Comparison of ENCODE assay signal across 8 cellular contexts in the genomic region with DNA sequence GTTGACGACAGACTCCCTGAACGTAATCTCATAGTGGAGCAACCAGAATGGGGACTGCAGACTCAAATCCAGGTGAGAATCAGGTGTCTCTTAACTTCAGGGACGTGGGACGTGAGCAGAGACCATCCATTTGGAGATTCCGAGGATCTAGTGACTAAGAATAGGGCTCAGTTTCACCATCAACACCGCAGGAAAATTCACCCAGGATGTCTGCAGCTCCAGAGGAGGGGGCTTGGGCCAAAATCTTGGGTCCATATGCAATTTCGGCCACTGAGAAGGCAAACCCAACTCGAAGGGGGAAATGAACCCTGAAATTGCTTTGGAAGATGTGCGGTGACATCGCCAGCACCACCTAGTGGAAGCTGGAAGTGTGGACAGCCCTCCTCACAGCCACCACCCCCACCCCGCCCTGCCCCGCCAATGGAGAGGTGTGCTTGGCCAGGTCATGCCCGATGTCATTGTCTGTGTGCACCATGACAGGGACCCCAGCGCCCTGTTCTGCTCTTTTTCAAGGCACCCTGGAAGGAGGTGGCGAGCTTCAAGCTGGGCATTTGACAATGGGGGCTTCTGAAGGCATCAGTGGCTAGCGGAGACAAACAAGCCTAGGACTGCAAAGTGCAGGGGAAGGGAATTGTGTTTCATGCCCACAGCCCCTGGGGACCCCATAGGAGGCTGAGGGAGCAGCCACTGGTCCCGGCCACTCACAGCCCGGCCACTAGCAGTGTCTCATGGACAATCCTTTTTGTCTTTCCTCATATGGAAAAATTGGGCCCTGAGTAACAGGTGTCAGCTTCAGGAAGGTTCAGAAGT. TPM values are rescaled to one million over a fixed set of nuclear protein-coding genes. Genes with fewer than 3 reads are reported as not detected.
DNase-seq lines count a peak whose midpoint lies in the region; ATAC-seq, FAIRE-seq and TF ChIP-seq lines count a peak whose summit lies in the region.

No MANE protein-coding gene starts in this region.

- TF ChIP-seq POLR2A in A549 (IDR thresholded peaks at IDR 0.05; ENCODE audit: low read length) (no peak), esophagus muscularis mucosa (IDR thresholded peaks at IDR 0.05; ENCODE audit: low read depth) (no peak)

- no peak; a peak in 1 of 5 replicates for TF ChIP-seq EP300 in A549 (IDR thresholded peaks at IDR 0.05)
- TF ChIP-seq EP300 in esophagus muscularis mucosa (IDR thresholded peaks at IDR 0.05) = no peak

- no peak overlapping the region for H3K4me3 Mint-ChIP-seq in nephron progenitor cell

- intact Hi-C loops in esophagus muscularis mucosa (cut with DNase I) = loop anchor here (5.0 kb wide), 2 partner anchors 35 to 85 kb away; no protein-coding TSS in a partner anchor

- DNase-seq in A549 (ENCODE audit: low read depth in 1 of 2, low spot score in 1 of 2) = peak; percentile 31 to 62
- peak; percentile 35 for DNase-seq in NT2/D1 (ENCODE audit: low read depth, low spot score)
- DNase-seq in activated T-cell treated with anti-CD3 and anti-CD28 coated beads for 4 hours = peak; percentile 44
- DNase-seq in esophagus muscularis mucosa (ENCODE audit: extremely low spot score) = no peak
- peak; percentile 61 for DNase-seq in nephron progenitor cell

- peaks cover 9% of the 10 kb centered on the region for H3K27me3 Mint-ChIP-seq in nephron progenitor cell (ENCODE audit: low read depth, poor library complexity)

- TF ChIP-seq RAD21 in A549 (conservative IDR thresholded peaks at IDR 0.05 in 1 of 2, IDR thresholded peaks at IDR 0.05 in 1 of 2) = peak; percentile 46 to 57

- H3K9me3 ChIP-seq in A549 = no peaks in the 10 kb centered on the region
- no peaks in the 10 kb centered on the region for H3K9me3 ChIP-seq in NT2/D1 (ENCODE audit: insufficient read depth, low read length)
- no peaks in the 10 kb centered on the region for H3K9me3 ChIP-seq in esophagus muscularis mucosa
- no peaks in the 10 kb centered on the region for H3K9me3 ChIP-seq in subcutaneous abdominal adipose tissue (ENCODE audit: control insufficient read depth in 5 of 5, low read length in 5 of 5)

- H3K27me3 ChIP-seq in NT2/D1 (ENCODE audit: insufficient read depth, insufficient read length) (no peaks in the 10 kb centered on the region), esophagus muscularis mucosa (no peaks in the 10 kb centered on the region), subcutaneous abdominal adipose tissue (ENCODE audit: control insufficient read depth in 5 of 5, insufficient read depth in 4 of 5, low read length in 5 of 5) (no peaks in the 10 kb centered on the region)

- TF ChIP-seq CTCF in A549 (IDR thresholded peaks at IDR 0.05) (peak; percentile 63), GM12875 (IDR thresholded peaks at IDR 0.05; ENCODE audit: borderline replicate concordance, insufficient read depth, low read depth, low read length) (peak; percentile 91), esophagus muscularis mucosa (IDR thresholded peaks at IDR 0.05) (peak; percentile 77 to 89 (median 79)), nephron progenitor cell (IDR thresholded peaks at IDR 0.05) (peak; percentile 67)

- H3K36me3 Mint-ChIP-seq in nephron progenitor cell (ENCODE audit: low read depth) = peaks cover 24% of the 10 kb centered on the region

- H3K27ac Mint-ChIP-seq in nephron progenitor cell = no peak overlapping the region

- FAIRE-seq in A549 (lab: Jason Lieb, UNC) = no peak

- ATAC-seq in A549 (peak; percentile 84 to 93), GM21360 (IDR thresholded peaks at IDR 0.05; ENCODE audit: unreplicated experiment) (no peak)

- no peaks in the 10 kb centered on the region for H3K9me3 Mint-ChIP-seq in nephron progenitor cell

- POLR2A ChIA-PET in A549 (lab: Yijun Ruan, JAX) = no interaction called here

- peaks cover 28% of the 10 kb centered on the region for H3K36me3 ChIP-seq in NT2/D1 (ENCODE audit: insufficient read depth, insufficient read length, low read length)
- peaks cover 15 to 37% (median 23%) of the 10 kb centered on the region in 4 donors for H3K36me3 ChIP-seq in esophagus muscularis mucosa
- peaks cover 0 to 20% (median 19%) of the 10 kb centered on the region in 5 donors for H3K36me3 ChIP-seq in subcutaneous abdominal adipose tissue (ENCODE audit: control insufficient read depth in 5 of 5, insufficient read depth in 5 of 5, low read length in 5 of 5)

- H3K9ac ChIP-seq in NT2/D1 (ENCODE audit: insufficient read length, low read depth) (no peak overlapping the region), subcutaneous abdominal adipose tissue (ENCODE audit: low read length in 5 of 5) (peak overlapping the region in 1 of 5 donors; percentile 46)

- H3K4me3 ChIP-seq in A549 (no peak overlapping the region), GM12875 (ENCODE audit: low read depth, low read length) (no peak overlapping the region), NT2/D1 (ENCODE audit: insufficient read length, low read depth) (no peak overlapping the region), esophagus muscularis mucosa (no peak overlapping the region), subcutaneous abdominal adipose tissue (ENCODE audit: low read depth in 1 of 5, low read length in 5 of 5) (peak overlapping the region; percentile 20 to 49 (median 31))

- H3K4me2 ChIP-seq in A549 = no peak overlapping the region

- CTCF ChIA-PET in A549 (lab: Yijun Ruan, JAX) = interaction anchor here (1.0 to 4.2 kb wide), 14 partner anchors 9 to 132 kb away, joined by 3 to 27 read pairs (median 4); a partner anchor contains a TSS

- H3K27ac ChIP-seq in A549 = peak overlapping the region in 1 of 2 experiments; percentile 48; a peak in 1 of 6 replicates
- H3K27ac ChIP-seq in esophagus muscularis mucosa (replicated peaks in 1 of 4) = peak overlapping the region in 3 of 4 donors; percentile 53 to 70 (median 65)
- no peak overlapping the region for H3K27ac ChIP-seq in subcutaneous abdominal adipose tissue (ENCODE audit: low read depth, low read length)

- H3K4me1 ChIP-seq in A549 (0 out of 3 replicates have a peak, but pooled peaks cover 2% of the 10 kb centered on the region), NT2/D1 (ENCODE audit: insufficient read depth, insufficient read length) (peaks cover 2% of the 10 kb centered on the region), esophagus muscularis mucosa (peaks cover 11 to 42% (median 26%) of the 10 kb centered on the region in 4 donors), subcutaneous abdominal adipose tissue (ENCODE audit: control insufficient read depth in 5 of 5, insufficient read depth in 5 of 5, low read length in 5 of 5) (peaks cover 0 to 27% (median 22%) of the 10 kb centered on the region in 5 donors)

- H3K4me1 Mint-ChIP-seq in nephron progenitor cell = peaks cover 21% of the 10 kb centered on the region

- 54% methylated on average over 15 of the region's 18 CpGs for WGBS in A549 (ENCODE audit: missing lambda C conversion rate)
- 36% methylated on average over 15 of the region's 18 CpGs for WGBS in esophagus muscularis mucosa

TF ChIP-seq in A549, 52 proteins besides CTCF, POLR2A, EP300 and RAD21:
- peak; percentile 67 for TF ChIP-seq SMC3 (IDR thresholded peaks at IDR 0.05)
- 0 out of 5 replicates have a peak, but pooled peaks of 1 of the 2 experiments have one; percentile 33 for TF ChIP-seq JUN (IDR thresholded peaks at IDR 0.05)
- TF ChIP-seq RCOR1 (IDR thresholded peaks at IDR 0.05; ENCODE audit: low read depth, low read length) = no peak

RNA-seq across cellular contexts. Expression of a gene that starts 24.8 kb away (rescaled TPM):
- polyA plus RNA-seq in A549 (2011; rRNA removed) (2.0 and 3.3 TPM in 2 replicates), A549 (2017; fragmentation: RNase III; extraction: RNeasy Plus Mini Kit Qiagen cat#74134 plus additional on column Dnase treatment) (5.2 to 7.6 TPM (median 6.5 TPM) in 3 replicates)
- 0.61 and 0.96 TPM in 2 replicates for polyA plus RNA-seq in A549 (2012; cell fraction: cytosol; rRNA removed)
- 0.92 and 1.2 TPM in 2 replicates for polyA plus RNA-seq in A549 (2012; cell fraction: nucleus; rRNA removed)
- 2.0 and 2.4 TPM in 2 replicates for polyA minus RNA-seq in A549 (2011; rRNA and poly(A)+ RNA removed)
- 10 to 100 TPM; 19.0 to 48.8 (median 28.0) TPM for total RNA-seq in esophagus muscularis mucosa

RNA-seq across cellular contexts. Expression of a gene that starts 38.4 kb away (rescaled TPM):
- polyA plus RNA-seq in A549 (2011; rRNA removed) (8.7 and 12.3 TPM in 2 replicates), A549 (2017; fragmentation: RNase III; extraction: RNeasy Plus Mini Kit Qiagen cat#74134 plus additional on column Dnase treatment) (21.5 to 23.8 TPM (median 23.1 TPM) in 3 replicates)
- polyA plus RNA-seq in A549 (2012; cell fraction: cytosol; rRNA removed) = 8.6 TPM in 2 replicates
- polyA plus RNA-seq in A549 (2012; cell fraction: nucleus; rRNA removed) = 12.3 and 13.2 TPM in 2 replicates
- 16.4 and 17.4 TPM in 2 replicates for polyA minus RNA-seq in A549 (2011; rRNA and poly(A)+ RNA removed)
- 10 to 100 TPM; 22.0 to 41.9 (median 34.4) TPM for total RNA-seq in esophagus muscularis mucosa

Comparison
In these comparisons a context has a peak if more than half of its experiments do, and no peak if none do; other contexts are left out.
1. H3K4me3 ChIP-seq: peak in subcutaneous abdominal adipose tissue (5 of 5); none in A549 (single experiment), GM12875 (single experiment), NT2/D1 (single experiment) and esophagus muscularis mucosa (0 of 4).
2. Peak in every context shown above with its lines, with median percentiles within 50 percentile points of each other: CTCF ChIP-seq.